Comparison of ENCODE assay signal across 9 cellular contexts in genomic region chr11:67486481-67487195, GRCh38.
A peak's percentile ranks its signal among the peaks of the same experiment; 100 is the strongest.
DNase-seq lines count a peak whose midpoint lies in the region; ATAC-seq lines count a peak whose summit lies in the region.
"Had no signal": no experiment of that assay in that cellular context is flagged by ENCODE, and none has a peak within 500 bp of the region (broad histone marks: within the 10 kb centered on the region; RNA-seq: fewer than 3 reads in every experiment).

No MANE protein-coding gene starts in this region.

- H3K9me3 Mint-ChIP-seq in activated naive CD8-positive, alpha-beta T cell treated with anti-CD3 and anti-CD28 coated beads, Interleukin-2, amount 50 U/mL, for 24 hours, result no peaks in the 10 kb centered on the region
- H3K9me3 Mint-ChIP-seq in stimulated activated naive CD8-positive, alpha-beta T cell treated with anti-CD3 and anti-CD28 coated beads, Interleukin-15, amount 100 ng/mL, for 72 hours, result no peaks in the 10 kb centered on the region

- peak overlapping the region; percentile 93 for H3K4me3 Mint-ChIP-seq in activated naive CD8-positive, alpha-beta T cell treated with anti-CD3 and anti-CD28 coated beads, Interleukin-2, amount 50 U/mL, for 24 hours
- H3K4me3 Mint-ChIP-seq in stimulated activated naive CD8-positive, alpha-beta T cell treated with anti-CD3 and anti-CD28 coated beads, Interleukin-15, amount 100 ng/mL, for 72 hours, result peak overlapping the region; percentile 71 to 89

- peak; percentile 35 for ATAC-seq in HG03280 (IDR thresholded peaks at IDR 0.05; ENCODE audit: unreplicated experiment)
- no peak for ATAC-seq in activated naive CD8-positive, alpha-beta T cell treated with anti-CD3 and anti-CD28 coated beads, Interleukin-2, amount 50 U/mL, for 24 hours
- no peak for ATAC-seq in stimulated activated naive CD8-positive, alpha-beta T cell treated with anti-CD3 and anti-CD28 coated beads, Interleukin-15, amount 100 ng/mL, for 72 hours
- ATAC-seq in HG03460 (IDR thresholded peaks at IDR 0.05; ENCODE audit: unreplicated experiment), result no peak

- peaks cover 74% of the 10 kb centered on the region for H3K4me1 Mint-ChIP-seq in activated naive CD8-positive, alpha-beta T cell treated with anti-CD3 and anti-CD28 coated beads, Interleukin-2, amount 50 U/mL, for 24 hours
- H3K4me1 Mint-ChIP-seq in stimulated activated naive CD8-positive, alpha-beta T cell treated with anti-CD3 and anti-CD28 coated beads, Interleukin-15, amount 100 ng/mL, for 72 hours, result peaks cover 89% of the 10 kb centered on the region

- no peaks in the 10 kb centered on the region for H3K27me3 Mint-ChIP-seq in activated naive CD8-positive, alpha-beta T cell treated with anti-CD3 and anti-CD28 coated beads, Interleukin-2, amount 50 U/mL, for 24 hours
- no peaks in the 10 kb centered on the region for H3K27me3 Mint-ChIP-seq in stimulated activated naive CD8-positive, alpha-beta T cell treated with anti-CD3 and anti-CD28 coated beads, Interleukin-15, amount 100 ng/mL, for 72 hours

- peak overlapping the region; percentile 99 for H3K27ac Mint-ChIP-seq in activated naive CD8-positive, alpha-beta T cell treated with anti-CD3 and anti-CD28 coated beads, Interleukin-2, amount 50 U/mL, for 24 hours
- peak overlapping the region; percentile 81 to 95 for H3K27ac Mint-ChIP-seq in stimulated activated naive CD8-positive, alpha-beta T cell treated with anti-CD3 and anti-CD28 coated beads, Interleukin-15, amount 100 ng/mL, for 72 hours

- DNase-seq in stimulated activated CD4-positive, alpha-beta T cell treated with anti-CD3 and anti-CD28 coated beads, Interleukin-15, amount 100 ng/mL, for 24 hours, result peak; percentile 66
- no peak for DNase-seq in stimulated activated CD4-positive, alpha-beta T cell treated with anti-CD3 and anti-CD28 coated beads, Interleukin-4, amount 100 ng/mL, for 1 hour
- peak; percentile 63 for DNase-seq in activated naive CD8-positive, alpha-beta T cell treated with anti-CD3 and anti-CD28 coated beads, Interleukin-2, amount 50 U/mL, for 24 hours
- DNase-seq in stimulated activated naive CD8-positive, alpha-beta T cell treated with anti-CD3 and anti-CD28 coated beads, Interleukin-15, amount 100 ng/mL, for 72 hours, result peak; percentile 54 to 65
- DNase-seq in OCI-M1 (lab: John Stamatoyannopoulos, UW) (no peak), NCI-H774 (lab: John Stamatoyannopoulos, UW) (no peak)
- DNase-seq: NCI-H510A had no signal

- peaks cover 31% of the 10 kb centered on the region for H3K36me3 Mint-ChIP-seq in activated naive CD8-positive, alpha-beta T cell treated with anti-CD3 and anti-CD28 coated beads, Interleukin-2, amount 50 U/mL, for 24 hours (ENCODE audit: low read depth)

Comparison
In these comparisons a context has a peak if more than half of its experiments do, and no peak if none do; other contexts are left out.
1. DNase-seq: peak in stimulated activated CD4-positive, alpha-beta T cell treated with anti-CD3 and anti-CD28 coated beads, Interleukin-15, amount 100 ng/mL, for 24 hours (single experiment), activated naive CD8-positive, alpha-beta T cell treated with anti-CD3 and anti-CD28 coated beads, Interleukin-2, amount 50 U/mL, for 24 hours (single experiment) and stimulated activated naive CD8-positive, alpha-beta T cell treated with anti-CD3 and anti-CD28 coated beads, Interleukin-15, amount 100 ng/mL, for 72 hours (2 of 2); none in stimulated activated CD4-positive, alpha-beta T cell treated with anti-CD3 and anti-CD28 coated beads, Interleukin-4, amount 100 ng/mL, for 1 hour (single experiment), OCI-M1 (single experiment) and NCI-H774 (single experiment).